27 cellular contexts compared by ENCODE assay signal in genomic region chr5:108945094-108945493, GRCh38.
"Had no signal": no experiment of that assay in that cellular context is flagged by ENCODE, and none has a peak within 500 bp of the region (broad histone marks: within the 10 kb centered on the region; RNA-seq: fewer than 3 reads in every experiment).

No MANE protein-coding gene starts in this region.

- H3K27ac ChIP-seq: breast epithelium, KMS-11, RWPE1, SJCRH30, WERI-Rb-1 had no signal

- H3K9me3 Mint-ChIP-seq: activated naive CD4-positive, alpha-beta T cell treated with anti-CD3 and anti-CD28 coated beads, Interleukin-2, amount 50 U/mL, for 24 hours had no signal

- H3K4me1 ChIP-seq: breast epithelium had no signal

- H3K4me3 Mint-ChIP-seq: activated CD8-positive, alpha-beta T cell treated with anti-CD3 and anti-CD28 coated beads, Interleukin-2, amount 10 ng/mL, durations not matched to agents 7 days and 5 days; activated naive CD4-positive, alpha-beta T cell treated with anti-CD3 and anti-CD28 coated beads, Interleukin-2, amount 50 U/mL, for 24 hours had no signal

- H3K27ac Mint-ChIP-seq: activated CD8-positive, alpha-beta T cell treated with anti-CD3 and anti-CD28 coated beads, Interleukin-2, amount 10 ng/mL, durations not matched to agents 7 days and 5 days; activated naive CD4-positive, alpha-beta T cell treated with anti-CD3 and anti-CD28 coated beads, Interleukin-2, amount 50 U/mL, for 24 hours had no signal

- H3K4me3 ChIP-seq: breast epithelium, SJCRH30 had no signal

- H3K9me3 ChIP-seq: breast epithelium, SJCRH30, SK-N-SH had no signal

- H3K27me3 Mint-ChIP-seq: activated naive CD4-positive, alpha-beta T cell treated with anti-CD3 and anti-CD28 coated beads, Interleukin-2, amount 50 U/mL, for 24 hours had no signal

- H3K4me1 Mint-ChIP-seq: activated naive CD4-positive, alpha-beta T cell treated with anti-CD3 and anti-CD28 coated beads, Interleukin-2, amount 50 U/mL, for 24 hours had no signal

- H3K27me3 ChIP-seq: breast epithelium, SJCRH30 had no signal

- H3K36me3 ChIP-seq: breast epithelium, SJCRH30, WERI-Rb-1 had no signal

- H3K9me2 ChIP-seq: SK-N-SH had no signal

- H3K4me2 ChIP-seq: KMS-11, SK-N-SH had no signal

- ATAC-seq: activated CD4-positive, CD25-positive, alpha-beta regulatory T cell treated with anti-CD3 and anti-CD28 coated beads, Interleukin-2, amount 50 U/mL, for 24 hours; activated CD8-positive, alpha-beta T cell treated with anti-CD3 and anti-CD28 coated beads, Interleukin-2, amount 10 ng/mL, durations not matched to agents 7 days and 5 days; Panc1 had no signal

- H3K9ac ChIP-seq: KMS-11, SK-N-SH had no signal

- DNase-seq: activated CD4-positive, alpha-beta T cell treated with anti-CD3 and anti-CD28 coated beads for 48 hours; activated CD4-positive, alpha-beta T cell treated with anti-CD3 and anti-CD28 coated beads, Interleukin-2, amount 50 U/mL, for 4 hours; activated CD8-positive, alpha-beta memory T cell treated with anti-CD3 and anti-CD28 coated beads, Interleukin-2, amount 50 U/mL, for 48 hours; activated CD8-positive, alpha-beta T cell treated with anti-CD3 and anti-CD28 coated beads, Interleukin-2, amount 10 ng/mL, durations not matched to agents 7 days and 5 days; activated T-cell treated with anti-CD3 and anti-CD28 coated beads, Interleukin-2, amount 50 U/mL, for 1 hour; aorta; caudate nucleus; NCI-H1092; NCI-H1417; NCI-H1930; NCI-H2171; NCI-H2227 treated with DMSO at 0.1 percent for 48 hours; NCI-H446 treated with DMSO at 0.1 percent for 48 hours; NCI-H526 treated with DMSO at 0.1 percent for 48 hours; NCI-H82; OCI-M1; Right ventricle myocardium superior; SJCRH30; SK-N-SH; T-helper 1 cell; WERI-Rb-1 had no signal
